Comparison of ENCODE assay signal across 8 cellular contexts in the genomic region with DNA sequence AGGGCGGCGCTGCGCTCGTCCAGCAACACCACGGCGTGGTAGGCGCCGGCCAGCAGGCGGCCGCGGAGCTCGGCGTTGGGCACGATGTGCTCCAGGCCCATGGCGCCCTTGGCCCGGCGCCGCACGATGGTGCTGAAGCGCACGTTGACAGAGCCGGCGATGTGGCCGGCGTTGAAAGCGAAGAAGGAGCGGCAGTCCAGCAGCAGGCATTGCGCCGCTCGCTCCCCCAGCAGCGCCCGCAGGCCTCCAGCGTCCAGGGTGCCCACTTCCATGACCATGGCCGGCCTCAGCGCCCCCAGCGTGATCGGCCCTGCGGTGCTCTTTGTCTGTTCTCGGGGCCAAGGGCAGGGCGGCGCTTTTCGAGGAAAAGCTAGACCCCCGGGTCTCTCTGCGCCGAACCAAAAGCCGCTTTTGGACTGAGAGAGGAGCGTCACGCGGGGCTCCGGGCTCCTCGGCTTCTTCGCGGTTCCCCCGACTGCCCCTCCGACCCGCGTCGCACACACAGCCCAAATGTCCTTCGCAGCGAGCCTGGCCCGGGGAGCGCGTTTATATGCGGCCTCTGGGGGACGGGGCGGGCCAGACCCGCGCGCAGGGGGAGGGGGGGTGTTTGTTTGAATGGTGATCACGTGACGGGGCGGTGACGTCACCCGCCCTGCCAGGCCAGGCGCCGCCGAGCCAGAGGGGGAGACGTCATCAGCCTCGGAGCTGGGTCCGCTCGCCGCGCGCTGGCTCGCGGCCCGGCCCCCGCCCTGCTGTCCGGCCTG. TPM values are rescaled to one million over a fixed set of nuclear protein-coding genes. Genes with fewer than 3 reads are reported as not detected.
DNase-seq lines count a peak whose midpoint lies in the region; ATAC-seq, FAIRE-seq and TF ChIP-seq lines count a peak whose summit lies in the region.

Gene DUSP1, minus strand, starts transcription at position 521 of the 764 bp plus-strand sequence. Its CDS starts 243 bp downstream, at position 278.

- TF ChIP-seq CTCF in ascending aorta (IDR thresholded peaks at IDR 0.05): no peak
- TF ChIP-seq CTCF in right atrium auricular region (IDR thresholded peaks at IDR 0.05): peak in 1 of 2 donors; percentile 44

- peak; percentile 54 for ATAC-seq in HG02884 (IDR thresholded peaks at IDR 0.05; ENCODE audit: unreplicated experiment)

- intact Hi-C loops in ascending aorta (cut with DNase I): loop anchor here (5.0 kb wide), 1 partner anchor 161 kb away; no protein-coding TSS in a partner anchor

- peaks cover 39% of the 10 kb centered on the region for H3K4me1 Mint-ChIP-seq in T-helper 2 cell treated with Interferon-gamma antibody and Interleukin-4, amounts not matched to agents 5 μg/mL and 100 μg/mL, for 36 hours (ENCODE audit: low read depth)

- peaks cover 36 to 39% of the 10 kb centered on the region in 2 donors for H3K36me3 ChIP-seq in ascending aorta
- H3K36me3 ChIP-seq in right atrium auricular region: peaks cover 37% of the 10 kb centered on the region

- H3K4me3 ChIP-seq in ascending aorta (peak within 1 kb of the TSS; percentile 88 to 89), right atrium auricular region (peak within 1 kb of the TSS; percentile 80 to 87)

- H3K27ac Mint-ChIP-seq in T-helper 2 cell treated with Interferon-gamma antibody and Interleukin-4, amounts not matched to agents 5 μg/mL and 100 μg/mL, for 36 hours: peak within 1 kb of the TSS; percentile 99

- FAIRE-seq in urothelium cell line (lab: Jason Lieb, UNC): peak; percentile 73

- H3K27me3 ChIP-seq in ascending aorta (no peaks in the 10 kb centered on the region), right atrium auricular region (no peaks in the 10 kb centered on the region)

- peak within 1 kb of the TSS; percentile 97 to 100 for H3K27ac ChIP-seq in ascending aorta
- peak within 1 kb of the TSS; percentile 93 to 97 for H3K27ac ChIP-seq in right atrium auricular region

- H3K9me3 Mint-ChIP-seq in T-helper 2 cell treated with Interferon-gamma antibody and Interleukin-4, amounts not matched to agents 5 μg/mL and 100 μg/mL, for 36 hours: no peaks in the 10 kb centered on the region

- peaks cover 12% of the 10 kb centered on the region for H3K36me3 Mint-ChIP-seq in T-helper 2 cell treated with Interferon-gamma antibody and Interleukin-4, amounts not matched to agents 5 μg/mL and 100 μg/mL, for 36 hours (ENCODE audit: low read depth)

- DNase-seq in NCI-H1694 treated with DMSO at 0.1 percent for 48 hours (lab: John Stamatoyannopoulos, UW): peak; percentile 81
- DNase-seq in T-helper 2 cell treated with Interferon-gamma antibody and Interleukin-4, amounts not matched to agents 5 μg/mL and 100 μg/mL, for 36 hours (ENCODE audit: low spot score): peak; percentile 93
- DNase-seq in ascending aorta (ENCODE audit: low spot score in 2 of 2): peak; percentile 97 to 100
- DNase-seq in right atrium auricular region (ENCODE audit: low spot score): peak; percentile 100
- peak; percentile 99 for DNase-seq in putamen (ENCODE audit: low spot score)
- DNase-seq in urothelium cell line (ENCODE audit: low spot score): peak; percentile 96

- peak within 1 kb of the TSS; percentile 89 for H3K4me3 Mint-ChIP-seq in T-helper 2 cell treated with Interferon-gamma antibody and Interleukin-4, amounts not matched to agents 5 μg/mL and 100 μg/mL, for 36 hours

- no peaks in the 10 kb centered on the region for H3K9me3 ChIP-seq in ascending aorta
- H3K9me3 ChIP-seq in right atrium auricular region: no peaks in the 10 kb centered on the region

- TF ChIP-seq POLR2A in GM15510 (IDR thresholded peaks at IDR 0.05; ENCODE audit: borderline replicate concordance, extremely low read depth, insufficient read length): peak; percentile 97

- H3K27me3 Mint-ChIP-seq in T-helper 2 cell treated with Interferon-gamma antibody and Interleukin-4, amounts not matched to agents 5 μg/mL and 100 μg/mL, for 36 hours (ENCODE audit: low read depth): no peaks in the 10 kb centered on the region

- H3K4me1 ChIP-seq in ascending aorta: peaks cover 13 to 31% of the 10 kb centered on the region in 2 donors
- H3K4me1 ChIP-seq in right atrium auricular region: peaks cover 0 to 57% of the 10 kb centered on the region in 2 donors

RNA-seq across cellular contexts. Expression of gene DUSP1, which starts in this region (rescaled TPM):
- total RNA-seq in ascending aorta (3,919 TPM), right atrium auricular region (100 to 1,000 TPM; 804 to 819 TPM)

Comparison
In these comparisons a context has a peak if more than half of its experiments do, and no peak if none do; other contexts are left out.
1. Peak in every context shown above with its lines: DNase-seq, ATAC-seq, H3K4me3 ChIP-seq and H3K27ac ChIP-seq.